ENCODE assay signal across 18 cellular contexts in genomic region chr17:11182430-11182829, GRCh38. TPM values are rescaled to one million over a fixed set of nuclear protein-coding genes. Genes with fewer than 3 reads are reported as not detected.
DNase-seq lines count a peak whose midpoint lies in the region; FAIRE-seq and TF ChIP-seq lines count a peak whose summit lies in the region.
"Had no signal": no experiment of that assay in that cellular context is flagged by ENCODE, and none has a peak within 500 bp of the region (broad histone marks: within the 10 kb centered on the region; RNA-seq: fewer than 3 reads in every experiment).

No MANE protein-coding gene starts in this region.

- FAIRE-seq in RCC 7860 (lab: Jason Lieb, UNC) = peak; percentile 80
- FAIRE-seq: G401.6, H54 had no signal

- H3K36me3 Mint-ChIP-seq in glutamatergic neuron (ENCODE audit: unreplicated experiment) = no peaks in the 10 kb centered on the region
- H3K36me3 Mint-ChIP-seq in nephron progenitor cell (ENCODE audit: low read depth) = no peaks in the 10 kb centered on the region
- no peaks in the 10 kb centered on the region for H3K36me3 Mint-ChIP-seq in type B pancreatic cell

- CTCF ChIA-PET in GM10248 (lab: Yijun Ruan, JAX) = no interaction called here

- H3K9me3 Mint-ChIP-seq in glutamatergic neuron (ENCODE audit: unreplicated experiment) (peaks cover 3% of the 10 kb centered on the region), nephron progenitor cell (no peaks in the 10 kb centered on the region), type B pancreatic cell (no peaks in the 10 kb centered on the region)

- H3K27me3 Mint-ChIP-seq in glutamatergic neuron (ENCODE audit: unreplicated experiment) (peaks cover 3% of the 10 kb centered on the region), nephron progenitor cell (ENCODE audit: low read depth, poor library complexity) (peaks cover 9% of the 10 kb centered on the region), type B pancreatic cell (peaks cover 6% of the 10 kb centered on the region)

- POLR2A ChIA-PET in GM10248 (lab: Yijun Ruan, JAX) = no interaction called here

- H3K27ac Mint-ChIP-seq in glutamatergic neuron (ENCODE audit: unreplicated experiment) = peak overlapping the region; percentile 80
- H3K27ac Mint-ChIP-seq in nephron progenitor cell = no peak overlapping the region
- H3K27ac Mint-ChIP-seq in type B pancreatic cell = no peak overlapping the region

- in situ Hi-C loops in Caki2 (cut with HindIII; ENCODE audit: low pct_unique_long_range_greater_than_20kb, low sequenced_read_pairs) = no loop called here

- DNase-seq in Caki2 (ENCODE audit: low read depth) (peak; percentile 86), RCC 7860 (ENCODE audit: low spot score) (peak; percentile 64), glutamatergic neuron (peak; percentile 25), nephron progenitor cell (peak; percentile 29), HuH-7 (ENCODE audit: low spot score) (no peak), GM10248 (ENCODE audit: extremely low spot score) (no peak), foreskin melanocyte (no peak), type B pancreatic cell (ENCODE audit: extremely low spot score, unreplicated experiment) (no peak)
- DNase-seq: MM.1S, NCI-H1092, NCI-H146, NCI-H2029 treated with DMSO at 0.1 percent for 48 hours, NCI-H2171 treated with DMSO at 0.1 percent for 48 hours, OCI-M1 had no signal

- no peak overlapping the region for H3K4me3 Mint-ChIP-seq in glutamatergic neuron (ENCODE audit: unreplicated experiment)
- no peak overlapping the region for H3K4me3 Mint-ChIP-seq in nephron progenitor cell
- H3K4me3 Mint-ChIP-seq in type B pancreatic cell = no peak overlapping the region

- peaks cover 19% of the 10 kb centered on the region for H3K4me1 Mint-ChIP-seq in glutamatergic neuron (ENCODE audit: low read depth, unreplicated experiment)
- H3K4me1 Mint-ChIP-seq in nephron progenitor cell = peaks cover 47% of the 10 kb centered on the region
- peaks cover under 1% of the 10 kb centered on the region for H3K4me1 Mint-ChIP-seq in type B pancreatic cell (ENCODE audit: unreplicated experiment)

- TF ChIP-seq CTCF in glutamatergic neuron (IDR thresholded peaks at IDR 0.05; ENCODE audit: partially characterized antibody, unreplicated experiment) (no peak), nephron progenitor cell (IDR thresholded peaks at IDR 0.05) (no peak), GM10248 (IDR thresholded peaks at IDR 0.05; ENCODE audit: control extremely low read depth, extremely low read depth, low read depth, missing control alignments) (no peak), type B pancreatic cell (conservative IDR thresholded peaks at IDR 0.05) (no peak)

RNA-seq across cellular contexts. Expression of gene SHISA6, which starts 58.6 kb away (rescaled TPM):
- not detected in 2 replicates for total RNA-seq in Caki2 (2014; rRNA removed; shearing (Covaris generic); ENCODE audit: low replicate concordance)
- 12.6 TPM for total RNA-seq in glutamatergic neuron (ENCODE audit: unreplicated experiment)
- 2.4 and 5.0 TPM in 2 replicates for total RNA-seq in type B pancreatic cell (ENCODE audit: low replicate concordance)
- total RNA-seq: LHCN-M2, RPMI7951 had no signal

Comparison
In these comparisons a context has a peak if more than half of its experiments do, and no peak if none do; other contexts are left out.
1. DNase-seq: peak in Caki2 (single experiment), RCC 7860 (single experiment), glutamatergic neuron (single experiment) and nephron progenitor cell (single experiment); none in HuH-7 (single experiment), GM10248 (single experiment), foreskin melanocyte (single experiment) and type B pancreatic cell (single experiment).